Comparison of ENCODE assay signal across 9 cellular contexts in genomic region chr5:142235050-142235797, GRCh38.
DNase-seq lines count a peak whose midpoint lies in the region; ATAC-seq lines count a peak whose summit lies in the region.
"Had no signal": no experiment of that assay in that cellular context is flagged by ENCODE, and none has a peak within 500 bp of the region (broad histone marks: within the 10 kb centered on the region; RNA-seq: fewer than 3 reads in every experiment).

No MANE protein-coding gene starts in this region.

- no peak for DNase-seq in activated CD4-positive, CD25-positive, alpha-beta regulatory T cell (lab: John Stamatoyannopoulos, UW)
- DNase-seq in activated CD4-positive, alpha-beta T cell treated with anti-CD3 and anti-CD28 coated beads, Interleukin-2, amount 50 U/mL, for 4 hours = peak; percentile 9 to 30
- peak; percentile 90 for DNase-seq in iPS DF 19.7 (ENCODE audit: low read depth, low spot score)
- peak; percentile 43 for DNase-seq in stimulated activated CD4-positive, alpha-beta T cell treated with anti-CD3 and anti-CD28 coated beads, Interleukin-4, amount 100 ng/mL, for 24 hours
- DNase-seq in NCI-H2227 (lab: John Stamatoyannopoulos, UW; ENCODE audit: unreplicated experiment) = no peak
- no peak for DNase-seq in HUDEP-2 (lab: John Stamatoyannopoulos, UW; ENCODE audit: unreplicated experiment in 76 of 76)
- DNase-seq in superior temporal gyrus (ENCODE audit: extremely low spot score) = no peak
- DNase-seq: NCI-H526 treated with DMSO at 0.1 percent for 48 hours had no signal

- ATAC-seq in activated CD4-positive, CD25-positive, alpha-beta regulatory T cell treated with anti-CD3 and anti-CD28 coated beads, Interleukin-2, amount 50 U/mL, for 24 hours = peak; percentile 88 to 95

Comparison
In these comparisons a context has a peak if more than half of its experiments do, and no peak if none do; other contexts are left out.
1. DNase-seq: peak in activated CD4-positive, alpha-beta T cell treated with anti-CD3 and anti-CD28 coated beads, Interleukin-2, amount 50 U/mL, for 4 hours (2 of 2), iPS DF 19.7 (single experiment) and stimulated activated CD4-positive, alpha-beta T cell treated with anti-CD3 and anti-CD28 coated beads, Interleukin-4, amount 100 ng/mL, for 24 hours (single experiment); none in activated CD4-positive, CD25-positive, alpha-beta regulatory T cell (0 of 4), NCI-H2227 (single experiment), HUDEP-2 (0 of 76) and superior temporal gyrus (single experiment).